12 cellular contexts compared by ENCODE assay signal in genomic region chr16:2142942-2143868, GRCh38. TPM values are rescaled to one million over a fixed set of nuclear protein-coding genes. Genes with fewer than 3 reads are reported as not detected.
A peak's percentile ranks its signal among the peaks of the same experiment; 100 is the strongest.
DNase-seq lines count a peak whose midpoint lies in the region; ATAC-seq, FAIRE-seq and TF ChIP-seq lines count a peak whose summit lies in the region.
"Had no signal": no experiment of that assay in that cellular context is flagged by ENCODE, and none has a peak within 500 bp of the region (broad histone marks: within the 10 kb centered on the region; RNA-seq: fewer than 3 reads in every experiment).

No MANE protein-coding gene starts in this region.

- no peaks in the 10 kb centered on the region for H3K23me2 ChIP-seq in H9 (ENCODE audit: insufficient read length, low read depth, low read length, poor library complexity, severe bottlenecking)

- H3K27ac ChIP-seq in H9 (ENCODE audit: insufficient read length, low read depth, low read length) (no peak overlapping the region), mammary epithelial cell (ENCODE audit: insufficient read depth, low read depth, low read length) (no peak overlapping the region), small intestine (ENCODE audit: low read depth in 1 of 2, low read length in 1 of 2) (no peak overlapping the region)
- H3K27ac ChIP-seq: SK-N-MC had no signal

- no peak for ATAC-seq in GM18502 (IDR thresholded peaks at IDR 0.05; ENCODE audit: poor library complexity, unreplicated experiment)

- TF ChIP-seq CTCF in H9 (conservative IDR thresholded peaks at IDR 0.05) (no peak), mammary epithelial cell (conservative IDR thresholded peaks at IDR 0.05 in 1 of 2, IDR thresholded peaks at IDR 0.05 in 1 of 2; ENCODE audit: extremely low read depth in 1 of 2, insufficient read depth in 1 of 2, low read depth in 1 of 2, low read length in 2 of 2) (no peak)

- H4K8ac ChIP-seq in H9 (replicated peaks; ENCODE audit: insufficient read length, low read depth, low read length), result no peak overlapping the region

- peaks cover 51% of the 10 kb centered on the region for H3K27me3 Mint-ChIP-seq in H9 (ENCODE audit: low read depth)

- dilution Hi-C loops in mammary epithelial cell (cut with HindIII; ENCODE audit: low sequenced_read_pairs), result loop anchor here (5.0 kb wide), 1 partner anchor 106 kb away; no protein-coding TSS in a partner anchor

- no peak overlapping the region for H3K56ac ChIP-seq in H9 (ENCODE audit: insufficient read length, low read depth, low read length)

- H3K4me3 Mint-ChIP-seq in H9, result no peak overlapping the region

- H3K9me3 ChIP-seq in H9 (ENCODE audit: control insufficient read depth, low read depth, low read length) (no peaks in the 10 kb centered on the region), mammary epithelial cell (replicated peaks; ENCODE audit: insufficient read depth, low read length) (no peaks in the 10 kb centered on the region), small intestine (ENCODE audit: control insufficient read depth, low read depth) (no peaks in the 10 kb centered on the region)

- no peak overlapping the region for H2BK15ac ChIP-seq in H9 (ENCODE audit: low read depth, low read length)

- CTCF ChIA-PET in mammary epithelial cell (lab: Charles Lee; ENCODE audit: low non-redundant PET), result no interaction called here

- peak; percentile 14 for DNase-seq in NCI-H748 (lab: John Stamatoyannopoulos, UW; ENCODE audit: unreplicated experiment)
- no peak for DNase-seq in NCI-H748 treated with DMSO at 0.1 percent for 48 hours (lab: John Stamatoyannopoulos, UW)
- peak; percentile 36 for DNase-seq in H9
- peak; percentile 67 for DNase-seq in mammary epithelial cell
- peak in 40 of 56 donors; percentile 41 to 90 (median 74) for DNase-seq in nucleus accumbens (lab: John Stamatoyannopoulos, UW)
- no peak for DNase-seq in small intestine
- no peak for DNase-seq in HPDE6-E6E7 (ENCODE audit: extremely low spot score)
- DNase-seq: ACHN; activated CD8-positive, alpha-beta memory T cell treated with anti-CD3 and anti-CD28 coated beads, Interleukin-2, amount 50 U/mL, for 48 hours; NCI-H526 treated with DMSO at 0.1 percent for 48 hours had no signal

- no peak overlapping the region for H2BK12ac ChIP-seq in H9 (ENCODE audit: insufficient read length, low read depth, low read length)

- H3K9ac ChIP-seq in H9 (ENCODE audit: extremely low read depth, insufficient read length, low read length) (no peak overlapping the region), mammary epithelial cell (ENCODE audit: insufficient read depth, low read length) (no peak overlapping the region)

- H2BK5ac ChIP-seq in H9 (ENCODE audit: insufficient read length, low read length), result no peak overlapping the region

- H3K9me3 Mint-ChIP-seq in H9, result no peaks in the 10 kb centered on the region

- no peak overlapping the region; a peak in 1 of 7 replicates for H3K27ac Mint-ChIP-seq in H9

- H2AK5ac ChIP-seq in H9 (ENCODE audit: insufficient read length, low read length), result no peak overlapping the region

- H3K4me1 ChIP-seq in H9 (ENCODE audit: insufficient read depth, low read length), result no peaks in the 10 kb centered on the region
- H3K4me1 ChIP-seq in mammary epithelial cell (ENCODE audit: insufficient read depth, low read length), result peaks cover 13% of the 10 kb centered on the region
- peaks cover 0 to 3% of the 10 kb centered on the region in 2 donors for H3K4me1 ChIP-seq in small intestine (ENCODE audit: control insufficient read depth in 2 of 2, insufficient read depth in 1 of 2, low read depth in 1 of 2, low read length in 1 of 2)

- in situ Hi-C loops in mammary epithelial cell (cut with MboI; ENCODE audit: low sequenced_read_pairs in 2 of 2), result loop anchor here (10.0 kb wide), 2 partner anchors 118 to 128 kb away; partner anchors contain the start of genes NHERF2 (in 1 of the 2) and NPW (in 1 of the 2)

- BruUV-seq in mammary epithelial cell (replicated peaks; lab: Mats Ljungman, UMichigan), result no TSS peak

- no peaks in the 10 kb centered on the region for H3K79me1 ChIP-seq in H9 (ENCODE audit: insufficient read depth, low read depth, low read length, poor library complexity, severe bottlenecking)

- H3K36me3 Mint-ChIP-seq in H9 (ENCODE audit: insufficient read depth in 1 of 3, low read depth in 3 of 3), result no peaks in the 10 kb centered on the region

- no peak overlapping the region for H4K5ac ChIP-seq in H9 (ENCODE audit: insufficient read length, low read depth, low read length)

- H2AFZ ChIP-seq in H9 (ENCODE audit: low read length) (no peak overlapping the region), mammary epithelial cell (ENCODE audit: low read depth, low read length) (no peak overlapping the region)

- H3K79me2 ChIP-seq in H9 (ENCODE audit: insufficient read depth, low read length) (no peaks in the 10 kb centered on the region), mammary epithelial cell (ENCODE audit: insufficient read depth, low read length) (no peaks in the 10 kb centered on the region)

- no peaks in the 10 kb centered on the region for H3K36me3 ChIP-seq in mammary epithelial cell (ENCODE audit: insufficient read depth, low read length)
- H3K36me3 ChIP-seq in small intestine (ENCODE audit: control insufficient read depth in 2 of 2, insufficient read depth in 2 of 2, low read length in 2 of 2), result no peaks in the 10 kb centered on the region

- no peak overlapping the region for H2BK120ac ChIP-seq in H9 (ENCODE audit: low read depth, low read length, poor library complexity, severe bottlenecking)

- no peaks in the 10 kb centered on the region for H4K20me1 ChIP-seq in H9 (ENCODE audit: control insufficient read depth, insufficient read depth, insufficient read length)
- no peaks in the 10 kb centered on the region for H4K20me1 ChIP-seq in mammary epithelial cell (ENCODE audit: insufficient read depth, low read length)

- H3K4me3 ChIP-seq in mammary epithelial cell (replicated peaks in 1 of 3; ENCODE audit: insufficient read depth in 1 of 3, low read depth in 2 of 3, low read length in 3 of 3) (no peak overlapping the region), small intestine (ENCODE audit: low read depth in 1 of 2, low read length in 2 of 2) (no peak overlapping the region)
- H3K4me3 ChIP-seq: SK-N-MC had no signal

- no peak overlapping the region for H3T11ph ChIP-seq in H9 (ENCODE audit: low read length)

- H3K18ac ChIP-seq in H9 (ENCODE audit: insufficient read length, low read depth, low read length), result no peak overlapping the region

- no peak for FAIRE-seq in small intestine (lab: Jason Lieb, UNC)

- no peak overlapping the region for H4K91ac ChIP-seq in H9 (ENCODE audit: insufficient read length, low read depth, low read length)

- WGBS in H9 (ENCODE audit: extremely low coverage, insufficient read length, low lambda C conversion rate), result no CpG with 5 or more reads among the region's 31 CpGs
- WGBS in mammary epithelial cell (ENCODE audit: low coverage, missing lambda C conversion rate), result 69% methylated on average over 25 of the region's 31 CpGs
- 69 to 74% (median 72%) methylated on average over 31 of the region's 31 CpGs for WGBS in small intestine, 3 donors

- no peak overlapping the region for H3K23ac ChIP-seq in H9 (ENCODE audit: insufficient read length, low read depth, low read length)

- intact Hi-C loops in mammary epithelial cell (cut with micrococcal nuclease), result loop anchor here (5.0 kb wide), 1 partner anchor 281 kb away; no protein-coding TSS in a partner anchor

- no peaks in the 10 kb centered on the region for H3K27me3 ChIP-seq in H9 (ENCODE audit: insufficient read depth, low read length)
- H3K27me3 ChIP-seq in mammary epithelial cell (ENCODE audit: insufficient read depth, low read length), result no peaks in the 10 kb centered on the region
- no peaks in the 10 kb centered on the region for H3K27me3 ChIP-seq in small intestine (ENCODE audit: control insufficient read depth in 2 of 2, insufficient read depth in 2 of 2, low read length in 2 of 2)

- no peak overlapping the region for H3K4me2 ChIP-seq in H9 (ENCODE audit: insufficient read depth, insufficient read length, low read length)
- H3K4me2 ChIP-seq in mammary epithelial cell (ENCODE audit: insufficient read depth, low read depth, low read length), result no peak overlapping the region

- H3K4ac ChIP-seq in H9 (ENCODE audit: low read depth, low read length), result no peak overlapping the region

- H2BK20ac ChIP-seq in H9 (ENCODE audit: low read depth, low read length, poor library complexity, severe bottlenecking), result no peak overlapping the region

- H3K14ac ChIP-seq in H9 (ENCODE audit: insufficient read depth, low read length), result no peak overlapping the region; the same call in 1 of the 2 replicates

- H3K4me1 Mint-ChIP-seq in H9, result no peaks in the 10 kb centered on the region; a peak in 1 of 4 replicates

RNA-seq across cellular contexts. Expression of gene RAB26, which starts 5.2 kb away (rescaled TPM):
- 2.4 and 3.0 TPM in 2 replicates for total RNA-seq in H9 (2021)
- total RNA-seq in mammary epithelial cell, result 1 to 10 TPM in 1 of 2 donors, under 1 TPM in 1; 0.33 to 1.0 TPM
- 0.80 TPM for polyA plus RNA-seq in mammary epithelial cell
- 0.21 TPM for polyA minus RNA-seq in mammary epithelial cell
- polyA plus RNA-seq in small intestine, result 10 to 100 TPM; 11.9 to 31.9 (median 28.0) TPM

RNA-seq across cellular contexts. Expression of gene PKD1, which starts 7.5 kb away (rescaled TPM):
- total RNA-seq in H9 (2021) (73.5 and 88.0 TPM in 2 replicates), mammary epithelial cell (100 to 1,000 TPM; 119 to 133 TPM)
- polyA plus RNA-seq in mammary epithelial cell (28.4 TPM), small intestine (10 to 100 TPM; 10.5 to 41.2 (median 12.2) TPM)
- 17.7 TPM for polyA minus RNA-seq in mammary epithelial cell

RNA-seq across cellular contexts. Expression of gene TRAF7, which starts 12.4 kb away (rescaled TPM):
- total RNA-seq in H9 (2021), result 105 and 108 TPM in 2 replicates
- 100 to 1,000 TPM in 1 of 2 donors, 10 to 100 TPM in 1; 47.5 to 110 TPM for total RNA-seq in mammary epithelial cell
- polyA plus RNA-seq in mammary epithelial cell, result 65.7 TPM
- 54.6 TPM for polyA minus RNA-seq in mammary epithelial cell
- 10 to 100 TPM; 47.6 to 73.4 (median 64.9) TPM for polyA plus RNA-seq in small intestine

RNA-seq across cellular contexts. Expression of gene CASKIN1, which starts 53.2 kb away (rescaled TPM):
- 7.9 and 9.3 TPM in 2 replicates for total RNA-seq in H9 (2021)
- 1 to 10 TPM in 1 of 2 donors, under 1 TPM in 1; 0.83 to 1.4 TPM for total RNA-seq in mammary epithelial cell
- polyA plus RNA-seq in mammary epithelial cell, result 0.09 TPM
- not detected for polyA minus RNA-seq in mammary epithelial cell
- polyA plus RNA-seq in small intestine, result 1 to 10 TPM in 1 of 3 donors, under 1 TPM in 2; 0.27 to 1.1 (median 0.66) TPM

Comparison
In these comparisons a context has a peak if more than half of its experiments do, and no peak if none do; other contexts are left out.
1. DNase-seq: peak in NCI-H748 (single experiment), H9 (single experiment), mammary epithelial cell (single experiment) and nucleus accumbens (40 of 56); none in NCI-H748 treated with DMSO at 0.1 percent for 48 hours (single experiment), small intestine (single experiment) and HPDE6-E6E7 (single experiment).